9 cellular contexts compared by ENCODE assay signal in genomic region chr10:110303681-110304080, GRCh38. TPM values are rescaled to one million over a fixed set of nuclear protein-coding genes. Genes with fewer than 3 reads are reported as not detected.
DNase-seq lines count a peak whose midpoint lies in the region; ATAC-seq, FAIRE-seq and TF ChIP-seq lines count a peak whose summit lies in the region.
"Had no signal": no experiment of that assay in that cellular context is flagged by ENCODE, and none has a peak within 500 bp of the region (broad histone marks: within the 10 kb centered on the region; RNA-seq: fewer than 3 reads in every experiment).

No MANE protein-coding gene starts in this region.

- POLR2A ChIA-PET in CD4-positive, alpha-beta memory T cell (lab: Charles Lee; ENCODE audit: partially characterized antibody) = interaction anchor here (0.8 to 5.4 kb wide), 10 partner anchors 14 to 295 kb away, joined by 3 to 81 read pairs (median 18); partner anchors contain the start of genes DUSP5 and SMC3

- H3K9me3 ChIP-seq in CD4-positive, alpha-beta memory T cell (ENCODE audit: control insufficient read depth in 1 of 2, low read length in 2 of 2) = no peaks in the 10 kb centered on the region
- H3K9me3 ChIP-seq in OCI-LY3 (ENCODE audit: insufficient read depth, low read length) (no peaks in the 10 kb centered on the region), osteoblast (ENCODE audit: low read depth, low read length) (no peaks in the 10 kb centered on the region)

- H3K79me2 ChIP-seq in OCI-LY3 (ENCODE audit: low read length) = peaks cover 53% of the 10 kb centered on the region
- H3K79me2 ChIP-seq in osteoblast (ENCODE audit: insufficient read depth, low read length) = peaks cover 58% of the 10 kb centered on the region

- no peak for DNase-seq in CD4-positive, alpha-beta memory T cell
- no peak for DNase-seq in endothelial cell (ENCODE audit: low spot score)
- no peak for DNase-seq in osteoblast (ENCODE audit: insufficient read length, low spot score, missing footprints)
- no peak for DNase-seq in GF-D8 (lab: John Stamatoyannopoulos, UW)
- no peak for DNase-seq in D721Med (ENCODE audit: insufficient read length, low spot score)

- H3K4me1 ChIP-seq in CD4-positive, alpha-beta memory T cell (ENCODE audit: insufficient read depth, low read length) = peaks cover 64% of the 10 kb centered on the region
- peaks cover 11% of the 10 kb centered on the region for H3K4me1 ChIP-seq in OCI-LY3 (ENCODE audit: low read length)
- peaks cover 22% of the 10 kb centered on the region for H3K4me1 ChIP-seq in osteoblast (ENCODE audit: insufficient read depth, low read length)

- H3K4me2 ChIP-seq in OCI-LY3 (ENCODE audit: low read length) = peak overlapping the region; percentile 87
- peak overlapping the region; percentile 95 for H3K4me2 ChIP-seq in osteoblast (ENCODE audit: insufficient read depth, low read length)

- no peaks in the 10 kb centered on the region for H3K27me3 ChIP-seq in CD4-positive, alpha-beta memory T cell (ENCODE audit: insufficient read depth, low read length)
- H3K27me3 ChIP-seq in OCI-LY3 (ENCODE audit: low read depth, low read length) (no peaks in the 10 kb centered on the region), osteoblast (ENCODE audit: insufficient read depth, low read length) (no peaks in the 10 kb centered on the region)

- H3K4me3 Mint-ChIP-seq in CD4-positive, alpha-beta memory T cell = peak overlapping the region; percentile 90 to 98 (median 93)
- peak overlapping the region; percentile 97 for H3K4me3 Mint-ChIP-seq in endothelial cell (ENCODE audit: unreplicated experiment)

- no peak for ATAC-seq in HG03280 (IDR thresholded peaks at IDR 0.05; ENCODE audit: unreplicated experiment)
- ATAC-seq in GM21447 (IDR thresholded peaks at IDR 0.05; ENCODE audit: unreplicated experiment) = no peak

- H2AFZ ChIP-seq in OCI-LY3 (ENCODE audit: low read depth, low read length) (no peak overlapping the region), osteoblast (ENCODE audit: low read length) (no peak overlapping the region)

- peak overlapping the region; percentile 80 for H3K9ac ChIP-seq in OCI-LY3 (ENCODE audit: low read length)

- H3K4me3 ChIP-seq in CD4-positive, alpha-beta memory T cell (ENCODE audit: low read length in 2 of 2) = peak overlapping the region; percentile 62 to 64
- H3K4me3 ChIP-seq in OCI-LY3 (ENCODE audit: low read length) (peak overlapping the region; percentile 90), osteoblast (ENCODE audit: insufficient read depth, low read length) (peak overlapping the region; percentile 93)

- H3K36me3 ChIP-seq in CD4-positive, alpha-beta memory T cell (ENCODE audit: insufficient read depth, low read length) = peaks cover 33% of the 10 kb centered on the region
- H3K36me3 ChIP-seq in OCI-LY3 (replicated peaks; ENCODE audit: low read depth, low read length) (peaks cover 36% of the 10 kb centered on the region), osteoblast (ENCODE audit: insufficient read depth, low read length) (peaks cover 41% of the 10 kb centered on the region)

- H3K36me3 Mint-ChIP-seq in CD4-positive, alpha-beta memory T cell = peaks cover 15 to 48% of the 10 kb centered on the region in 2 donors
- H3K36me3 Mint-ChIP-seq in endothelial cell (ENCODE audit: low read depth, unreplicated experiment) = peaks cover 22% of the 10 kb centered on the region

- intact Hi-C loops in CD4-positive, alpha-beta memory T cell (cut with micrococcal nuclease) = loop anchor here (2.0 to 10.0 kb wide), 2 partner anchors 299 to 615 kb away; partner anchors contain the start of genes ADD3, BBIP1 and SHOC2

- H3K4me1 Mint-ChIP-seq in CD4-positive, alpha-beta memory T cell = peaks cover 27 to 66% (median 52%) of the 10 kb centered on the region in 4 donors
- H3K4me1 Mint-ChIP-seq in endothelial cell (ENCODE audit: unreplicated experiment) = peaks cover 25% of the 10 kb centered on the region

- H3K27me3 Mint-ChIP-seq in CD4-positive, alpha-beta memory T cell = no peaks in the 10 kb centered on the region
- no peaks in the 10 kb centered on the region for H3K27me3 Mint-ChIP-seq in endothelial cell (ENCODE audit: unreplicated experiment)

- TF ChIP-seq CTCF in OCI-LY3 (IDR thresholded peaks at IDR 0.05; ENCODE audit: low read depth, low read length) (no peak), endothelial cell (IDR thresholded peaks at IDR 0.05; ENCODE audit: unreplicated experiment) (no peak), osteoblast (IDR thresholded peaks at IDR 0.05; ENCODE audit: extremely low read depth, low read depth, low read length) (no peak), D721Med (IDR thresholded peaks at IDR 0.05; ENCODE audit: insufficient read depth, missing control alignments) (no peak)

- CTCF ChIA-PET in CD4-positive, alpha-beta memory T cell (lab: Charles Lee; ENCODE audit: partially characterized antibody) = interaction anchor here (1.6 to 6.1 kb wide), 4 partner anchors 19 to 241 kb away, joined by 5 to 79 read pairs (median 24); partner anchors contain the start of gene MXI1

- H3K27ac Mint-ChIP-seq in CD4-positive, alpha-beta memory T cell = peak overlapping the region; percentile 86 to 95 (median 91)
- peak overlapping the region; percentile 91 for H3K27ac Mint-ChIP-seq in endothelial cell (ENCODE audit: unreplicated experiment)

- H3K27ac ChIP-seq in CD4-positive, alpha-beta memory T cell (ENCODE audit: low read depth, low read length) = peak overlapping the region; percentile 81
- H3K27ac ChIP-seq in OCI-LY3 (ENCODE audit: low read length) = no peak overlapping the region
- peak overlapping the region; percentile 79 for H3K27ac ChIP-seq in osteoblast (ENCODE audit: low read depth, low read length)

- FAIRE-seq in D721Med (lab: Jason Lieb, UNC) = no peak
- FAIRE-seq: islet of Langerhans had no signal

- 0 out of 2 replicates have a peak, but pooled peaks cover 4% of the 10 kb centered on the region for H4K20me1 ChIP-seq in OCI-LY3 (ENCODE audit: insufficient read depth, low read length)
- peaks cover 36% of the 10 kb centered on the region for H4K20me1 ChIP-seq in osteoblast (ENCODE audit: insufficient read depth, low read length)

- peaks cover 0 to 3% (median 0%) of the 10 kb centered on the region in 8 donors for H3K9me3 Mint-ChIP-seq in CD4-positive, alpha-beta memory T cell
- no peaks in the 10 kb centered on the region for H3K9me3 Mint-ChIP-seq in endothelial cell (ENCODE audit: unreplicated experiment)

RNA-seq across cellular contexts. Expression of gene SMNDC1, which starts 1.0 kb away (rescaled TPM):
- 10 to 100 TPM; 39.0 to 39.3 TPM for total RNA-seq in CD4-positive, alpha-beta memory T cell
- 10 to 100 TPM; 11.3 to 22.6 TPM for polyA plus RNA-seq in CD4-positive, alpha-beta memory T cell
- total RNA-seq in endothelial cell (ENCODE audit: unreplicated experiment) (35.4 TPM), osteoblast (6.9 and 10.3 TPM in 2 replicates)
